1 cellular context compared by ENCODE assay signal in the genomic region with DNA sequence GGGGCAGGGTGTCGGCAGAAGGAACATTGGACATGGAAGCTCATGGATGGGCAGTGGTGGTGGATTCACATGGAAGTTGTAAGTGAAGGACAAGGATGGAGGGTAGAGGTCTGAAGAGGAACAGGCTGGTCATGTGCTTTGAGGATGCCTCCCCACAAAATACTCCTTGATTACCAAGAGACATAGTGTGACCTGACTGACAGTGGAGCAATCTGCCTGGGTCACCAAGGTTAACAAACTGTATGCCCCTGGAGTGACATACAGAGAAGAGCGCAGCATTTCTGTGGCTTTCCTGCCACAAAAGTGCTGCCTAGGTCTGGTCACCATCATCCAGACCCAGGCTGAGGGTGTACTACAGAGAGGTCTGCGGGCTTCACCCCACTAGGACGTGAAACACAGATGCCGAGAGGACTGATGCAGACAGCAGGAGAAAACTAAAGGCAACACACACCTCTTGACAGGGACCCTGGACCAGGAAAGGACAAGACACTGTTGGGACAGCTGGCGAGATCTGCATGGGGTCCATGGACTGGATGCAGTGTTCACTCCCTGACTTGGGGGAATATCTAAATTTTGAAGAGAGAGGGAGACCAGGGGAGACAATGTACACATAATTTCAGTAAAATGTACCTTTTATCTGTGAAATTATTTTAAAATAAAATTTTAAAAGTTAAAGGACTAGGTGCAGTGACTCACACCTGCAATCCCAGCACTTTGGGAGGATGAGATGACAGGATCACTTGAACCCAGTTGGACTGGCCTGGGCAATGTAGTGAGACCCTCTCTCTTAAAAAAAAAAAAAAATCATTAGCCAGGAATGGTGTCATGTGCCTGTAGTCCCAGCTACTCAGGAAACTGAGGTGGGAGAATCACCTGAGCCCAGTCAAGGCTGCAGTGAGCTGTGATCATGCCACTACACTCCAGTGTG.
TF ChIP-seq lines count a peak whose summit lies in the region.

No MANE protein-coding gene starts in this region.

TF ChIP-seq in K562, 482 proteins besides CTCF, POLR2A, EP300 and RAD21:
- no peak for TF ChIP-seq U2AF1 (optimal IDR thresholded peaks at IDR 0.05; ENCODE audit: low read depth, low read length)
- TF ChIP-seq ZNF121 (CRISPR knock-in tag; conservative IDR thresholded peaks at IDR 0.05), result peak; percentile 60
TF ChIP-seq in K562: peak in this region for 1.
